In the genomic region with DNA sequence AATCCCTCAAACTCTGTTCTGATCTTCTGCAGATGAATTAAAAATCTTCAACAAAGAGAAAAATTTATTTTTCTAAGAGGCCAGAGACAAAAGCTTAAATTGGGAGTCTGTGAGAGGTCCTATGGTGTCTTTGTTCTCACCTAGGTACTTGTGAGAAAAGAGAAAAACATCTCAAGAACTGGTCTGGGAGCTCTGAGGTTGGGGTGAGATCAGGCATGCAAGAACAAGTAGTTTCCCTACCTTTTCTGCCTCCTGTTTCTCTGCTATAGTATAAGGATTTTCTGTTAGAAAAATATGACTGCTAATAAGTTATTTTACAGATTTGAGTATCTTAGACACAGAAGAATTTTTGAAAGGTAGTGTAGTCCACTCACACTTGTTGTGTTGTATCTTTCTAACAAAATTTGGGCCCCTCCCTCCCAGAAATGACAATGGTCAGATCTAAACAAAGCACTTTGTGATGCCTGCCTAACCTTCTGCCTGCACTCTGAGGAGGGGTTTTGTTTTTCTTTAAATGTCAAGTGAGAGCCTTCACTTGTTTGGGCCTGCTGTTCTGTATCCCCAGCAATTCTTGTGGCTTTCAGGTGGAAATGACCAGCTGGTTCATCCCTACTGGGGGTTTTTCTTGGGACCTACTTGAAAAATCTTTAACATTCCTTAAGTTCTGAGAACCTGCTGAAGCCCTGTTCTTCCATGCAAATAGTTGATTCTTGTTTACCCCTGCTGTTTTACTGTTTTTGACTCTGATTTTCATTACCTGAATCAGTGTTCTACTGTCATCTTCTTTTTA, we compare ENCODE assay signal across 1 cellular context.
A peak's percentile ranks its signal among the peaks of the same experiment; 100 is the strongest.
TF ChIP-seq lines count a peak whose summit lies in the region.

No MANE protein-coding gene starts in this region.

TF ChIP-seq in GM23338, 12 proteins besides CTCF, POLR2A, EP300 and RAD21 (continued from another document):
- peak; percentile 96 for TF ChIP-seq ZNF462 (CRISPR knock-in tag; IDR thresholded peaks at IDR 0.05)
TF ChIP-seq in GM23338: peak in this region for 2.
